In the genomic region with DNA sequence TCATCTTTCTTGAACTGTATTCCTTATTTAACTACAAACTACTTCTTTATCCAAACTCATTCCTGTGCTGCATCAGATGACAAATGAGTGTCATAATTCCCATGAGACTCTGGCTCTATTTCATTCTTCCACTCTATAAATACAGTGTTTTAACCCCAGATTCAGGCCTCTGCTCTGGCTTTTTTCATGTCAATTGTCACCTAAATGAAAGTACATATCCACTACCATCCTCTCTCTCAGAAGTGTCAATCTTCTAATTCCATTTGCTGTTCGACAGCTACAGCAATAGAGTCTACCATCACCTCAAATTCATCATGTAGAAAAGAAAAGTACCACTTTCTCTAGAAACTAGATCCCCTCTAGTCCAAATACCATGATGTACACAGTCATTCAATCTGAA, we compare ENCODE assay signal across 8 cellular contexts.
"Had no signal": no experiment of that assay in that cellular context is flagged by ENCODE, and none has a peak within 500 bp of the region (broad histone marks: within the 10 kb centered on the region; RNA-seq: fewer than 3 reads in every experiment).

No MANE protein-coding gene starts in this region.

- H3K27ac ChIP-seq: HL-60 had no signal

- H3K27ac Mint-ChIP-seq: GM23338, H9, IgD-negative memory B cell had no signal

- H3K4me2 ChIP-seq: GM23338 had no signal

- H3K4me3 Mint-ChIP-seq: GM23338, H9, IgD-negative memory B cell had no signal

- H3K4me3 ChIP-seq: GM23338 had no signal

- H3K9me3 Mint-ChIP-seq: GM23338, H9 had no signal

- ATAC-seq: GM23338, HepG2 had no signal

- H3K27me3 Mint-ChIP-seq: IgD-negative memory B cell had no signal

- DNase-seq: H9, HCEC 1CT had no signal

- H2AFZ ChIP-seq: GM23338 had no signal

- H3K4me1 Mint-ChIP-seq: IgD-negative memory B cell had no signal

- FAIRE-seq: H1, H54, HepG2 had no signal
